Comparison of ENCODE assay signal across 8 cellular contexts in genomic region chr7:149662591-149663095, GRCh38.
DNase-seq lines count a peak whose midpoint lies in the region; ATAC-seq and TF ChIP-seq lines count a peak whose summit lies in the region.

No MANE protein-coding gene starts in this region.

- no peaks in the 10 kb centered on the region for H3K79me2 ChIP-seq in DND-41 (ENCODE audit: insufficient read depth, low read length)

- no peaks in the 10 kb centered on the region for H4K20me1 ChIP-seq in DND-41 (ENCODE audit: insufficient read depth, low read length)

- intact Hi-C loops in body of pancreas (cut with DNase I): loop anchor here (10.0 kb wide), 1 partner anchor 82 kb away; no protein-coding TSS in a partner anchor

- H3K4me3 ChIP-seq in DND-41 (ENCODE audit: low read depth in 1 of 2, low read length in 2 of 2): no peak overlapping the region
- no peak overlapping the region for H3K4me3 ChIP-seq in Jurkat, Clone E6-1 (ENCODE audit: low read length)
- H3K4me3 ChIP-seq in body of pancreas: no peak overlapping the region

- no peak overlapping the region for H2AFZ ChIP-seq in DND-41 (ENCODE audit: low read depth, low read length)

- H3K27me3 ChIP-seq in DND-41 (ENCODE audit: insufficient read depth, low read length, poor library complexity) (peaks cover 10% of the 10 kb centered on the region), body of pancreas (no peaks in the 10 kb centered on the region)

- H3K27ac ChIP-seq in DND-41 (ENCODE audit: low read length) (no peak overlapping the region), body of pancreas (no peak overlapping the region)

- H3K9me3 ChIP-seq in DND-41 (ENCODE audit: insufficient read depth, low read length, severe bottlenecking) (peaks cover 11% of the 10 kb centered on the region), body of pancreas (no peaks in the 10 kb centered on the region)

- H3K4me2 ChIP-seq in DND-41 (ENCODE audit: insufficient read depth, low read length): no peak overlapping the region

- H3K9ac ChIP-seq in DND-41 (ENCODE audit: low read depth, low read length): no peak overlapping the region

- WGBS in body of pancreas, 2 donors: 31 to 47% methylated on average over 3 to 5 of the region's 5 CpGs

- H3K36me3 ChIP-seq in DND-41 (ENCODE audit: insufficient read depth, low read length) (no peaks in the 10 kb centered on the region), body of pancreas (replicated peaks in 1 of 2; ENCODE audit: insufficient read depth in 1 of 2, low read depth in 2 of 2) (no peaks in the 10 kb centered on the region)

- TF ChIP-seq POLR2A in body of pancreas (IDR thresholded peaks at IDR 0.05): no peak

- ATAC-seq in DND-41 (ENCODE audit: insufficient read depth, low read depth): no peak
- peak; percentile 87 for ATAC-seq in GM21381 (IDR thresholded peaks at IDR 0.05; ENCODE audit: unreplicated experiment)
- peak; percentile 72 for ATAC-seq in body of pancreas

- H3K4me1 ChIP-seq in DND-41 (ENCODE audit: insufficient read depth, low read length) (no peaks in the 10 kb centered on the region), body of pancreas (no peaks in the 10 kb centered on the region)

- DNase-seq in DND-41: peak; percentile 18
- peak; percentile 67 for DNase-seq in Jurkat, Clone E6-1 (ENCODE audit: low read depth, low spot score)
- DNase-seq in T-helper 9 cell: peak; percentile 55
- peak; percentile 74 to 86 (median 82) for DNase-seq in body of pancreas
- DNase-seq in islet precursor cell: peak; percentile 94
- DNase-seq in stimulated activated CD4-positive, alpha-beta T cell treated with anti-CD3 and anti-CD28 coated beads, Interleukin-4, amount 100 ng/mL, for 24 hours: peak; percentile 69
- no peak for DNase-seq in NCI-H128 (lab: John Stamatoyannopoulos, UW; ENCODE audit: unreplicated experiment)

- peak; percentile 23 for TF ChIP-seq CTCF in DND-41 (IDR thresholded peaks at IDR 0.05; ENCODE audit: borderline replicate concordance, extremely low read depth, low read length, poor library complexity, severe bottlenecking)
- peak in 6 of 7 experiments; percentile 53 to 68 (median 62) for TF ChIP-seq CTCF in body of pancreas (IDR thresholded peaks at IDR 0.05)
